13 cellular contexts compared by ENCODE assay signal in the genomic region with DNA sequence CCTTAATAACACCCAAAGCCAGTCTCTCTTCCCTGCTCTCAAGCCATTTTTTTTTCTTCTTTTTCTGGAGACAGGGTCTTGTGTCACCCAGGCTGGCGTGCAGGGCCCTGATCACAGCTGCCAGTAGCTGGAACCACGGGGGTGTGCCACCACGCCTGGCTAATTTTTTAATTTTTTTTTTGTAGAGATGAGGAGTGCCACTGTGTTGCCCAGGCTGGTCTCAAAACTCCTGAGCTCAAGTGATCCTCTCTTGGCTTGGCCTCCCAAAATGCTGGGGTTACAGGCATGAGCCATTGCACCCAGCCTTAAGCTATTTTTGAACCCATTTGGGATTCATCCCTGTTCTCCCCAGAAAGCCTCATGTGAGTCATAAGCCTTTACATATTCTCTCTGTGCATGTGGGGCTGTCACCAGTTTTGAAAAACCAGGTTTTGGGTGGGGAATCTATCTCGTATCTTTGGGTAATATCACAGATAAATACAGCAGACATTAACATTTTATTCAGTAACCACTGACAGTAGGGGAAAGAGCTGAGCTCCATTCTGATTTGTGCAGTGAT. TPM values are rescaled to one million over a fixed set of nuclear protein-coding genes. Genes with fewer than 3 reads are reported as not detected.
A peak's percentile ranks its signal among the peaks of the same experiment; 100 is the strongest.
DNase-seq lines count a peak whose midpoint lies in the region; ATAC-seq and TF ChIP-seq lines count a peak whose summit lies in the region.
"Had no signal": no experiment of that assay in that cellular context is flagged by ENCODE, and none has a peak within 500 bp of the region (broad histone marks: within the 10 kb centered on the region; RNA-seq: fewer than 3 reads in every experiment).

No MANE protein-coding gene starts in this region.

- DNase-seq in CD4-positive, CD25-positive, alpha-beta regulatory T cell = no peak
- no peak for DNase-seq in activated T-helper 1 cell treated with anti-CD3 and anti-CD28 coated beads, Interleukin-12 subunit alpha, Interleukin-12 subunit beta, Interleukin-2, Interleukin-4 antibody, amounts not matched to agents 30 ng/mL and 10 ng/mL and 1 ng/mL, durations not matched to agents 14 hours and 24 hours and 36 hours (ENCODE audit: low spot score)
- DNase-seq in naive B cell = no peak
- DNase-seq in AG08396 (ENCODE audit: low spot score) = no peak
- no peak for DNase-seq in AG20443 (ENCODE audit: low spot score)
- DNase-seq in WERI-Rb-1 = no peak
- DNase-seq in anterior cingulate cortex (lab: John Stamatoyannopoulos, UW) = no peak
- DNase-seq: body of pancreas, H9, NCI-H1417 treated with DMSO at 0.1 percent for 48 hours, OCI-M1, right cardiac atrium had no signal

- ATAC-seq in CD4-positive, CD25-positive, alpha-beta regulatory T cell (ENCODE audit: low read depth in 2 of 2) = no peak
- ATAC-seq in GM21529 (IDR thresholded peaks at IDR 0.05; ENCODE audit: unreplicated experiment) (peak; percentile 0), naive B cell (ENCODE audit: low read depth in 2 of 2) (no peak)
- ATAC-seq: body of pancreas, right cardiac atrium had no signal

- H3K27me3 Mint-ChIP-seq in CD4-positive, CD25-positive, alpha-beta regulatory T cell = peaks cover 4% of the 10 kb centered on the region
- H3K27me3 Mint-ChIP-seq in activated T-helper 1 cell treated with anti-CD3 and anti-CD28 coated beads, Interleukin-12 subunit alpha, Interleukin-12 subunit beta, Interleukin-2, Interleukin-4 antibody, amounts not matched to agents 30 ng/mL and 10 ng/mL and 1 ng/mL, durations not matched to agents 14 hours and 24 hours and 36 hours (ENCODE audit: insufficient read depth) = no peaks in the 10 kb centered on the region
- H3K27me3 Mint-ChIP-seq in naive B cell = no peaks in the 10 kb centered on the region

- H3K27ac Mint-ChIP-seq in CD4-positive, CD25-positive, alpha-beta regulatory T cell = peak overlapping the region; percentile 95 to 97 (median 95)
- H3K27ac Mint-ChIP-seq in activated T-helper 1 cell treated with anti-CD3 and anti-CD28 coated beads, Interleukin-12 subunit alpha, Interleukin-12 subunit beta, Interleukin-2, Interleukin-4 antibody, amounts not matched to agents 30 ng/mL and 10 ng/mL and 1 ng/mL, durations not matched to agents 14 hours and 24 hours and 36 hours = peak overlapping the region; percentile 88
- peak overlapping the region; percentile 96 to 98 (median 98) for H3K27ac Mint-ChIP-seq in naive B cell

- no peaks in the 10 kb centered on the region for H3K9me3 Mint-ChIP-seq in CD4-positive, CD25-positive, alpha-beta regulatory T cell
- peaks cover 4% of the 10 kb centered on the region for H3K9me3 Mint-ChIP-seq in activated T-helper 1 cell treated with anti-CD3 and anti-CD28 coated beads, Interleukin-12 subunit alpha, Interleukin-12 subunit beta, Interleukin-2, Interleukin-4 antibody, amounts not matched to agents 30 ng/mL and 10 ng/mL and 1 ng/mL, durations not matched to agents 14 hours and 24 hours and 36 hours
- peaks cover 0 to 3% (median 0%) of the 10 kb centered on the region in 7 donors for H3K9me3 Mint-ChIP-seq in naive B cell

- H3K9me3 ChIP-seq in CD4-positive, CD25-positive, alpha-beta regulatory T cell (ENCODE audit: control insufficient read depth in 2 of 2, low read length in 2 of 2) = no peaks in the 10 kb centered on the region
- no peaks in the 10 kb centered on the region for H3K9me3 ChIP-seq in WERI-Rb-1 (ENCODE audit: severe bottlenecking)
- H3K9me3 ChIP-seq: body of pancreas had no signal

- intact Hi-C loops in activated T-helper 1 cell treated with anti-CD3 and anti-CD28 coated beads, Interleukin-12 subunit alpha, Interleukin-12 subunit beta, Interleukin-2, Interleukin-4 antibody, amounts not matched to agents 30 ng/mL and 10 ng/mL and 1 ng/mL, durations not matched to agents 14 hours and 24 hours and 36 hours (cut with micrococcal nuclease) = no loop called here

- peaks cover 6% of the 10 kb centered on the region for H3K36me3 Mint-ChIP-seq in CD4-positive, CD25-positive, alpha-beta regulatory T cell
- H3K36me3 Mint-ChIP-seq in activated T-helper 1 cell treated with anti-CD3 and anti-CD28 coated beads, Interleukin-12 subunit alpha, Interleukin-12 subunit beta, Interleukin-2, Interleukin-4 antibody, amounts not matched to agents 30 ng/mL and 10 ng/mL and 1 ng/mL, durations not matched to agents 14 hours and 24 hours and 36 hours (ENCODE audit: low read depth) = peaks cover 8% of the 10 kb centered on the region
- no peaks in the 10 kb centered on the region for H3K36me3 Mint-ChIP-seq in naive B cell

- H3K4me3 ChIP-seq in CD4-positive, CD25-positive, alpha-beta regulatory T cell (ENCODE audit: low read depth, low read length) = peak overlapping the region; percentile 54
- H3K4me3 ChIP-seq in WERI-Rb-1 (ENCODE audit: low read depth, low read length) = no peak overlapping the region
- H3K4me3 ChIP-seq: body of pancreas had no signal

- peak overlapping the region; percentile 77 to 98 (median 80) for H3K4me3 Mint-ChIP-seq in CD4-positive, CD25-positive, alpha-beta regulatory T cell
- H3K4me3 Mint-ChIP-seq in activated T-helper 1 cell treated with anti-CD3 and anti-CD28 coated beads, Interleukin-12 subunit alpha, Interleukin-12 subunit beta, Interleukin-2, Interleukin-4 antibody, amounts not matched to agents 30 ng/mL and 10 ng/mL and 1 ng/mL, durations not matched to agents 14 hours and 24 hours and 36 hours = peak overlapping the region; percentile 75
- peak overlapping the region; percentile 81 to 93 (median 88) for H3K4me3 Mint-ChIP-seq in naive B cell

- H3K36me3 ChIP-seq in CD4-positive, CD25-positive, alpha-beta regulatory T cell (ENCODE audit: control insufficient read depth, insufficient read depth, low read length) = no peaks in the 10 kb centered on the region
- H3K36me3 ChIP-seq in WERI-Rb-1 = peaks cover 2% of the 10 kb centered on the region; the same call in 1 of the 2 replicates

- H3K27ac ChIP-seq in CD4-positive, CD25-positive, alpha-beta regulatory T cell (ENCODE audit: insufficient read depth, low read length, poor library complexity, severe bottlenecking) = peak overlapping the region; percentile 92
- H3K27ac ChIP-seq in WERI-Rb-1 = no peak overlapping the region

- peaks cover 25 to 49% (median 36%) of the 10 kb centered on the region in 4 donors for H3K4me1 Mint-ChIP-seq in CD4-positive, CD25-positive, alpha-beta regulatory T cell
- H3K4me1 Mint-ChIP-seq in activated T-helper 1 cell treated with anti-CD3 and anti-CD28 coated beads, Interleukin-12 subunit alpha, Interleukin-12 subunit beta, Interleukin-2, Interleukin-4 antibody, amounts not matched to agents 30 ng/mL and 10 ng/mL and 1 ng/mL, durations not matched to agents 14 hours and 24 hours and 36 hours (ENCODE audit: low read depth) = peaks cover 39% of the 10 kb centered on the region
- peaks cover 24 to 58% (median 53%) of the 10 kb centered on the region in 3 donors for H3K4me1 Mint-ChIP-seq in naive B cell

- no peaks in the 10 kb centered on the region for H3K27me3 ChIP-seq in CD4-positive, CD25-positive, alpha-beta regulatory T cell (ENCODE audit: control insufficient read depth, insufficient read depth, low read length)
- H3K27me3 ChIP-seq in WERI-Rb-1 (ENCODE audit: insufficient read depth, low read depth, severe bottlenecking) = no peaks in the 10 kb centered on the region
- H3K27me3 ChIP-seq: body of pancreas had no signal

- TF ChIP-seq CTCF in WERI-Rb-1 (IDR thresholded peaks at IDR 0.05; ENCODE audit: low read depth, low read length) = no peak

- H3K4me1 ChIP-seq in CD4-positive, CD25-positive, alpha-beta regulatory T cell (ENCODE audit: control insufficient read depth, insufficient read depth, low read length, poor library complexity, severe bottlenecking) = peaks cover 53% of the 10 kb centered on the region

RNA-seq across cellular contexts. Expression of gene ZNF487, which starts 15.5 kb away (rescaled TPM):
- total RNA-seq in CD4-positive, CD25-positive, alpha-beta regulatory T cell = 6.2 TPM
- polyA plus RNA-seq in CD4-positive, CD25-positive, alpha-beta regulatory T cell = 1 to 10 TPM; 2.5 to 6.5 (median 4.2) TPM
- 1.8 and 2.0 TPM in 2 replicates for total RNA-seq in activated T-helper 1 cell treated with anti-CD3 and anti-CD28 coated beads, Interleukin-12 subunit alpha, Interleukin-12 subunit beta, Interleukin-2, Interleukin-4 antibody, amounts not matched to agents 30 ng/mL and 10 ng/mL and 1 ng/mL, durations not matched to agents 14 hours and 24 hours and 36 hours
- polyA plus RNA-seq in naive B cell (ENCODE audit: low read depth in 6 of 6) = 10 to 100 TPM in 2 of 6 donors, 1 to 10 TPM in 4; 5.6 to 18.3 (median 9.2) TPM

RNA-seq across cellular contexts. Expression of gene HNRNPF, which starts 43.4 kb away (rescaled TPM):
- total RNA-seq in CD4-positive, CD25-positive, alpha-beta regulatory T cell = 143 TPM
- polyA plus RNA-seq in CD4-positive, CD25-positive, alpha-beta regulatory T cell = 100 to 1,000 TPM; 293 to 350 (median 323) TPM
- total RNA-seq in activated T-helper 1 cell treated with anti-CD3 and anti-CD28 coated beads, Interleukin-12 subunit alpha, Interleukin-12 subunit beta, Interleukin-2, Interleukin-4 antibody, amounts not matched to agents 30 ng/mL and 10 ng/mL and 1 ng/mL, durations not matched to agents 14 hours and 24 hours and 36 hours = 499 and 501 TPM in 2 replicates
- 100 to 1,000 TPM; 166 to 228 (median 215) TPM for polyA plus RNA-seq in naive B cell (ENCODE audit: low read depth in 6 of 6)
